In the genomic region with DNA sequence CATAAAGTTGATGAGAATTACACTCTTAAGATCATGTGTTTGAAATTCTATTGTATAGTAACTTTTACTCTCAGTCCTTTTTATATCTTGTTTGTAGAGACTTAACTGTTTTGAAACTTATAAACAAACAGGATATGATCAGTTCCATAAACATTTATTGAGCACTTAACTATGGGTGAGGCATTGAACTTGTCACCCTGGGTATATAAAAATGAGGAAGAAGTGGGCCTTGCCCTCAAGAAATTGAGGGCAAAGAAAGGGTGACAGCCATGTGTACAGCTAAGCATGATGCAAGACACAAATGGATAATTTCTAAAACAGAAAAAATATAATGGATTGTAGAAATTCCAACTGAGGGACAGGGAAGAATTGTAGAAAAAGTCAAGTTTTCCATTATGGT, we compare ENCODE assay signal across 28 cellular contexts. TPM values are rescaled to one million over a fixed set of nuclear protein-coding genes. Genes with fewer than 3 reads are reported as not detected.
"Had no signal": no experiment of that assay in that cellular context is flagged by ENCODE, and none has a peak within 500 bp of the region (broad histone marks: within the 10 kb centered on the region; RNA-seq: fewer than 3 reads in every experiment).

No MANE protein-coding gene starts in this region.

- H3K27me3 ChIP-seq: ascending aorta, cardiac muscle cell, SJCRH30 had no signal

- H3K4me1 ChIP-seq: ascending aorta, SJCRH30 had no signal

- H3K4me3 ChIP-seq: ascending aorta, cardiac muscle cell, PC-9, SJCRH30, SK-N-MC had no signal

- H3K9me3 ChIP-seq: ascending aorta, SJCRH30 had no signal

- H3K27ac ChIP-seq: ascending aorta, cardiac muscle cell, PC-9, RWPE1, SJCRH30, SK-N-MC had no signal

- H3K36me3 ChIP-seq: ascending aorta, cardiac muscle cell, SJCRH30 had no signal

- DNase-seq: activated CD4-positive, alpha-beta T cell treated with anti-CD3 and anti-CD28 coated beads for 36 hours; activated CD4-positive, alpha-beta T cell treated with anti-CD3 and anti-CD28 coated beads, Interleukin-2, amount 10 ng/mL, durations not matched to agents 7 days and 5 days; activated CD4-positive, alpha-beta T cell treated with anti-CD3 and anti-CD28 coated beads, Interleukin-2, amount 50 U/mL, for 48 hours; activated CD8-positive, alpha-beta T cell treated with anti-CD3 and anti-CD28 coated beads, Interleukin-2, amount 10 ng/mL, durations not matched to agents 7 days and 5 days; activated gamma-delta T cell; activated naive CD4-positive, alpha-beta T cell treated with Interleukin-2 at 50 U/mL for 16 hours; activated naive CD8-positive, alpha-beta T cell treated with anti-CD3 and anti-CD28 coated beads, Interleukin-2, amount 10 ng/mL, durations not matched to agents 7 days and 5 days; activated T-cell treated with anti-CD3 and anti-CD28 coated beads, Interleukin-2, amount 50 U/mL, for 24 hours; amygdala; NCI-H1092 treated with DMSO at 0.1 percent for 48 hours; NCI-H1417; NCI-H146; NCI-H187; NCI-H2029 treated with DMSO at 0.1 percent for 48 hours; NCI-H2107; NCI-H2171; NCI-H510A; NCI-H526; NCI-H748 treated with DMSO at 0.1 percent for 48 hours; NK-92 treated with Interleukin-12 subunit alpha and Interleukin-12 subunit beta, amount 100 ng/mL, for 24 hours; PC-9; SJCRH30 had no signal

- ATAC-seq: activated CD4-positive, alpha-beta T cell treated with anti-CD3 and anti-CD28 coated beads for 36 hours; activated CD4-positive, CD25-positive, alpha-beta regulatory T cell treated with anti-CD3 and anti-CD28 coated beads, Interleukin-2, amount 50 U/mL, for 24 hours; activated CD8-positive, alpha-beta T cell treated with anti-CD3 and anti-CD28 coated beads, Interleukin-2, amount 10 ng/mL, durations not matched to agents 7 days and 5 days; Right ventricle myocardium inferior had no signal

RNA-seq across cellular contexts. Expression of gene UNC13B, which starts 15.7 kb away (rescaled TPM):
- total RNA-seq: PC-9 had no signal
